Comparison of ENCODE assay signal across 20 cellular contexts in the genomic region with DNA sequence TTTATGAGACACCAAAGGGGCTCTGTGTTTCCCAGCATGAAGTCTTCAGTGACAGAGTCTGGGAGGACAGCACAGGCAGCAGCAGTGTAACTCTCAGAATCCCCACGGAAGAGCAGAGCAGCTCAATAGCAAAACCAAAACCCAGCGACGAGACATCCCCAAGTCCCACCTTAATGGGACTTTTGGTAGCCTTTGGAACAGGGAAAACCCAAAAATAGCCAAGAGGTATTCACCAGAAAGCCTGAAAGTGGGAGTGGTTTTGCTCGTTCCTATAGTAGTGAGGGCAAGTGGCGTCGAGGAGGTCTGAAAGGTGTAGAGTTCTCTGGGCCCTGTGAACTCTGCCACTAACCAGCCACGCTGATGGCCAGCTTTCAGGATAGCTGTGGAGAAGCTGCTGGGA.
DNase-seq lines count a peak whose midpoint lies in the region; ATAC-seq, FAIRE-seq and TF ChIP-seq lines count a peak whose summit lies in the region.
"Had no signal": no experiment of that assay in that cellular context is flagged by ENCODE, and none has a peak within 500 bp of the region (broad histone marks: within the 10 kb centered on the region; RNA-seq: fewer than 3 reads in every experiment).

No MANE protein-coding gene starts in this region.

- SMC1A ChIA-PET in GM12878 (lab: Charles Lee; ENCODE audit: uncharacterized antibody, unreplicated experiment): interaction anchor here (0.8 to 2.5 kb wide), 5 partner anchors 9 to 208 kb away, joined by 3 to 11 read pairs (median 5); no protein-coding TSS in a partner anchor

- H3K14ac ChIP-seq in neuronal stem cell (ENCODE audit: low read length): no peak overlapping the region

- H4K91ac ChIP-seq in neuronal stem cell (ENCODE audit: low read depth, low read length, poor library complexity): no peak overlapping the region

- peaks cover 37% of the 10 kb centered on the region for H3K4me1 Mint-ChIP-seq in T-helper 1 cell treated with Interleukin-12 subunit alpha and Interleukin-12 subunit beta and Interleukin-4 antibody, amounts not matched to agents 30 μg/mL and 1 μg/mL, for 36 hours (ENCODE audit: low read depth)

- H3K27me3 ChIP-seq in KMS-11 (ENCODE audit: insufficient read depth, low read depth) (no peaks in the 10 kb centered on the region), GM12878 (replicated peaks in 1 of 2; ENCODE audit: control insufficient read depth in 2 of 2, insufficient read depth in 2 of 2, low read length in 1 of 2) (no peaks in the 10 kb centered on the region), neuronal stem cell (ENCODE audit: control insufficient read depth in 3 of 3, insufficient read depth in 3 of 3, low read depth in 1 of 3, low read length in 3 of 3) (no peaks in the 10 kb centered on the region), dorsolateral prefrontal cortex (no peaks in the 10 kb centered on the region)
- H3K27me3 ChIP-seq: ascending aorta, colonic mucosa, foreskin keratinocyte, transverse colon had no signal

- TF ChIP-seq EP300 in GM12878 (IDR thresholded peaks at IDR 0.05; ENCODE audit: borderline replicate concordance in 1 of 2, control insufficient read depth in 1 of 2, low read depth in 2 of 2, low read length in 2 of 2): no peak

- no peak overlapping the region for H2BK5ac ChIP-seq in neuronal stem cell (ENCODE audit: low read length)

- TF ChIP-seq POLR2A in GM12878 (IDR thresholded peaks at IDR 0.05; ENCODE audit: low read depth, low read length): no peak

- H3K9me3 Mint-ChIP-seq in T-helper 1 cell treated with Interleukin-12 subunit alpha and Interleukin-12 subunit beta and Interleukin-4 antibody, amounts not matched to agents 30 μg/mL and 1 μg/mL, for 36 hours: no peaks in the 10 kb centered on the region
- H3K9me3 Mint-ChIP-seq: nephron had no signal

- H4K20me1 ChIP-seq in KMS-11 (ENCODE audit: insufficient read depth) (no peaks in the 10 kb centered on the region), GM12878 (ENCODE audit: control insufficient read depth, insufficient read depth) (no peaks in the 10 kb centered on the region)

- peak overlapping the region; percentile 32 for H3K27ac Mint-ChIP-seq in T-helper 1 cell treated with Interleukin-12 subunit alpha and Interleukin-12 subunit beta and Interleukin-4 antibody, amounts not matched to agents 30 μg/mL and 1 μg/mL, for 36 hours
- H3K27ac Mint-ChIP-seq: nephron had no signal

- H2BK15ac ChIP-seq in neuronal stem cell (ENCODE audit: low read length): peak overlapping the region; percentile 16

- no peak overlapping the region for H3K4ac ChIP-seq in neuronal stem cell (ENCODE audit: low read length)

- H3K9me3 ChIP-seq in GM12878 (replicated peaks; ENCODE audit: control insufficient read depth, insufficient read depth, low read length): no peaks in the 10 kb centered on the region; the same call in 2 of the 3 replicates
- H3K9me3 ChIP-seq in neuronal stem cell (replicated peaks in 1 of 2; ENCODE audit: control insufficient read depth in 2 of 2, insufficient read depth in 1 of 2, low read depth in 1 of 2, low read length in 2 of 2): no peaks in the 10 kb centered on the region
- H3K9me3 ChIP-seq: ascending aorta, colonic mucosa, transverse colon had no signal

- H4K8ac ChIP-seq in neuronal stem cell (ENCODE audit: low read depth, low read length): no peak overlapping the region

- H3K27ac ChIP-seq in KMS-11 (no peak overlapping the region; the same call in 1 of the 2 replicates), GM12878 (ENCODE audit: control insufficient read depth, insufficient read depth) (peak overlapping the region; percentile 83), neuronal stem cell (replicated peaks; ENCODE audit: low read length) (peak overlapping the region; percentile 33), dorsolateral prefrontal cortex (peak overlapping the region in 11 of 59 donors; percentile 19 to 66 (median 36))
- H3K27ac ChIP-seq: ascending aorta, C4-2B, colonic mucosa, foreskin keratinocyte, VCaP had no signal

- CTCF ChIA-PET in GM12878 (lab: Yijun Ruan, JAX): interaction anchor here (1.4 kb wide), 1 partner anchor 11 kb away, joined by 3 read pairs; no protein-coding TSS in a partner anchor

- H3K79me2 ChIP-seq in KMS-11 (ENCODE audit: insufficient read depth, low read depth) (no peaks in the 10 kb centered on the region), GM12878 (ENCODE audit: control insufficient read depth, insufficient read depth, low read length) (peaks cover 55% of the 10 kb centered on the region)

- H3K23ac ChIP-seq in neuronal stem cell (ENCODE audit: low read depth, low read length, poor library complexity): no peak overlapping the region

- no peaks in the 10 kb centered on the region for H3K36me3 ChIP-seq in KMS-11 (ENCODE audit: insufficient read depth)
- H3K36me3 ChIP-seq in GM12878 (ENCODE audit: control insufficient read depth in 2 of 2, insufficient read depth in 2 of 2, low read length in 1 of 2): peaks cover 4 to 20% of the 10 kb centered on the region in 2 experiments; a peak in 3 of 4 replicates
- no peaks in the 10 kb centered on the region for H3K36me3 ChIP-seq in neuronal stem cell (replicated peaks in 1 of 2; ENCODE audit: control insufficient read depth in 2 of 2, insufficient read depth in 2 of 2, low read length in 2 of 2)
- H3K36me3 ChIP-seq: ascending aorta, colonic mucosa, transverse colon had no signal

- no peak overlapping the region for H2BK12ac ChIP-seq in neuronal stem cell (ENCODE audit: low read length)

- H3K4me3 ChIP-seq in KMS-11 (IDR thresholded peaks at IDR 0.05; ENCODE audit: insufficient read depth, low read depth, low read length): no peak overlapping the region
- H3K4me3 ChIP-seq in GM12878: no peak overlapping the region; the same call in 1 of the 2 replicates
- H3K4me3 ChIP-seq in neuronal stem cell (ENCODE audit: low read length in 2 of 2): no peak overlapping the region
- peak overlapping the region in 2 of 59 donors; percentile 7 to 21 for H3K4me3 ChIP-seq in dorsolateral prefrontal cortex
- H3K4me3 ChIP-seq: ascending aorta, colonic mucosa, transverse colon had no signal

- no peaks in the 10 kb centered on the region for H3K27me3 Mint-ChIP-seq in T-helper 1 cell treated with Interleukin-12 subunit alpha and Interleukin-12 subunit beta and Interleukin-4 antibody, amounts not matched to agents 30 μg/mL and 1 μg/mL, for 36 hours (ENCODE audit: low read depth)

- WGBS in GM12878 (ENCODE audit: insufficient coverage, insufficient replicate concordance, low lambda C conversion rate, missing lambda C conversion rate): 90% methylated on average over 7 of the region's 7 CpGs
- WGBS in neuronal stem cell (ENCODE audit: extremely low coverage in 2 of 2, insufficient read length in 2 of 2, insufficient replicate concordance in 1 of 2), 2 donors: no CpG with 5 or more reads among the region's 7 CpGs

- H2AFZ ChIP-seq in KMS-11 (ENCODE audit: low read depth) (no peak overlapping the region), GM12878 (ENCODE audit: control insufficient read depth, low read depth, low read length) (no peak overlapping the region; the same call in 1 of the 2 replicates), neuronal stem cell (ENCODE audit: low read length) (no peak overlapping the region)

- POLR2A ChIA-PET in GM12878 (lab: Charles Lee): interaction anchor here (0.6 kb wide), 1 partner anchor 966 kb away, joined by 5 read pairs; no protein-coding TSS in a partner anchor

- H3K79me1 ChIP-seq in neuronal stem cell (ENCODE audit: low read depth, low read length): no peaks in the 10 kb centered on the region

- H3K4me2 ChIP-seq in KMS-11 (0 out of 2 replicates have a peak overlapping the region, but pooled peaks have one; percentile 84), GM12878 (ENCODE audit: control insufficient read depth, insufficient read depth) (peak overlapping the region; percentile 45), neuronal stem cell (ENCODE audit: insufficient read depth, low read length, poor library complexity, severe bottlenecking) (no peak overlapping the region)

- peaks cover 96% of the 10 kb centered on the region for H3K4me1 ChIP-seq in KMS-11 (ENCODE audit: low read depth, poor library complexity, severe bottlenecking)
- H3K4me1 ChIP-seq in GM12878 (ENCODE audit: control insufficient read depth, insufficient read depth, low read length): peaks cover 44% of the 10 kb centered on the region
- peaks cover 33 to 45% of the 10 kb centered on the region in 2 donors for H3K4me1 ChIP-seq in neuronal stem cell (ENCODE audit: control insufficient read depth in 2 of 2, insufficient read depth in 1 of 2, low read depth in 1 of 2, low read length in 2 of 2)

- no peak overlapping the region for H3K4me3 Mint-ChIP-seq in T-helper 1 cell treated with Interleukin-12 subunit alpha and Interleukin-12 subunit beta and Interleukin-4 antibody, amounts not matched to agents 30 μg/mL and 1 μg/mL, for 36 hours
- H3K4me3 Mint-ChIP-seq: nephron had no signal

- TF ChIP-seq CTCF in KMS-11 (conservative IDR thresholded peaks at IDR 0.05; ENCODE audit: low read depth, low read length) (no peak), GM12878 (IDR thresholded peaks at IDR 0.05 in 2 of 3, conservative IDR thresholded peaks at IDR 0.05 in 1 of 3; ENCODE audit: control insufficient read depth in 2 of 3, extremely low read depth in 1 of 3, insufficient read depth in 1 of 3, low read depth in 3 of 3, low read length in 3 of 3) (no peak), dorsolateral prefrontal cortex (IDR thresholded peaks at IDR 0.05 in 54 of 56, conservative IDR thresholded peaks at IDR 0.05 in 2 of 56; ENCODE audit: low read depth in 1 of 56, partially characterized antibody in 56 of 56) (no peak)

- H2AK5ac ChIP-seq in neuronal stem cell (ENCODE audit: low read depth, low read length): no peak overlapping the region

- H3K36me3 Mint-ChIP-seq in T-helper 1 cell treated with Interleukin-12 subunit alpha and Interleukin-12 subunit beta and Interleukin-4 antibody, amounts not matched to agents 30 μg/mL and 1 μg/mL, for 36 hours (ENCODE audit: low read depth): peaks cover 30% of the 10 kb centered on the region

- ATAC-seq in GM12878: no peak
- no peak for ATAC-seq in GM18907 (IDR thresholded peaks at IDR 0.05; ENCODE audit: unreplicated experiment)
- ATAC-seq in GM21529 (IDR thresholded peaks at IDR 0.05; ENCODE audit: unreplicated experiment): no peak
- ATAC-seq: foreskin keratinocyte had no signal

- peak overlapping the region; percentile 50 for H3K18ac ChIP-seq in neuronal stem cell (ENCODE audit: low read length)

- RAD21 ChIA-PET in GM12878 (lab: Charles Lee; ENCODE audit: unreplicated experiment): no interaction called here

- TF ChIP-seq RAD21 in GM12878 (IDR thresholded peaks at IDR 0.05; ENCODE audit: insufficient read depth, low read depth, low read length): no peak

- in situ Hi-C loops in GM12878 (cut with MboI): no loop called here

- DNase-seq in T-helper 1 cell: no peak
- no peak for DNase-seq in GM12878 (ENCODE audit: low read depth, low spot score)
- DNase-seq in neuronal stem cell (ENCODE audit: low spot score): no peak
- no peak for DNase-seq in dorsolateral prefrontal cortex
- DNase-seq: 8988T, activated gamma-delta T cell treated with Interleukin-2 at 50 U/mL for 16 hours, colonic mucosa, DMS 273 treated with DMSO at 0.1 percent for 48 hours, foreskin keratinocyte, GF-D8, NCI-H2227 treated with DMSO at 0.1 percent for 48 hours, transverse colon had no signal

- no peak for FAIRE-seq in GM12878 (lab: Jason Lieb, UNC)

- no TSS peak for BruUV-seq in GM12878 (replicated peaks; lab: Mats Ljungman, UMichigan)

- intact Hi-C loops in GM12878 (cut with micrococcal nuclease; ENCODE audit: unreplicated experiment): no loop called here
- intact Hi-C loops in dorsolateral prefrontal cortex (cut with DNase I): loop anchor here in 1 of 2 donors (10.0 kb wide), 1 partner anchor 211 kb away; no protein-coding TSS in a partner anchor

- H2BK120ac ChIP-seq in neuronal stem cell (ENCODE audit: low read depth, low read length): no peak overlapping the region

- no peak overlapping the region for H3K9ac ChIP-seq in KMS-11
- H3K9ac ChIP-seq in GM12878 (ENCODE audit: control insufficient read depth, insufficient read depth, low read length): peak overlapping the region; percentile 21
- no peak overlapping the region for H3K9ac ChIP-seq in neuronal stem cell (ENCODE audit: low read depth, low read length, poor library complexity)
